8 cellular contexts compared by ENCODE assay signal in genomic region chr3:99505646-99506269, GRCh38.
DNase-seq lines count a peak whose midpoint lies in the region; ATAC-seq and TF ChIP-seq lines count a peak whose summit lies in the region.

No MANE protein-coding gene starts in this region.

- no peaks in the 10 kb centered on the region for H3K27me3 ChIP-seq in brain microvascular endothelial cell (replicated peaks)

- peak overlapping the region; percentile 95 for H3K27ac ChIP-seq in brain microvascular endothelial cell

- H3K36me3 ChIP-seq in brain microvascular endothelial cell (replicated peaks), result no peaks in the 10 kb centered on the region

- DNase-seq in GM13977 (ENCODE audit: low spot score) (peak; percentile 68), brain microvascular endothelial cell (peak; percentile 96), NCI-H1436 (lab: John Stamatoyannopoulos, UW) (no peak), NCI-H524 (lab: John Stamatoyannopoulos, UW) (no peak)
- DNase-seq in stimulated activated CD4-positive, alpha-beta T cell treated with anti-CD3 and anti-CD28 coated beads, Interleukin-15, amount 100 ng/mL, for 48 hours (ENCODE audit: low read depth in 2 of 2), result peak; percentile 2 to 3
- no peak for DNase-seq in stimulated activated naive CD4-positive, alpha-beta T cell treated with Interleukin-2 at 50 U/mL for 16 hours (lab: John Stamatoyannopoulos, UW)

- ATAC-seq in GM21528 (IDR thresholded peaks at IDR 0.05; ENCODE audit: low FRiP score, unreplicated experiment) (peak; percentile 99), HG03575 (IDR thresholded peaks at IDR 0.05; ENCODE audit: extremely low read depth, insufficient number of reproducible peaks, low FRiP score, unreplicated experiment) (peak; percentile 98)

- no peak overlapping the region for H3K4me3 ChIP-seq in brain microvascular endothelial cell (ENCODE audit: low read depth, low read length)

- TF ChIP-seq CTCF in GM13977 (IDR thresholded peaks at IDR 0.05; ENCODE audit: extremely low read depth, insufficient read depth, missing control alignments), result no peak
- TF ChIP-seq CTCF in brain microvascular endothelial cell (IDR thresholded peaks at IDR 0.05; ENCODE audit: low read depth, low read length, missing control alignments), result no peak

- in situ Hi-C loops in GM13977 (cut with MboI; ENCODE audit: low pct_unique_long_range_greater_than_20kb, low sequenced_read_pairs, unreplicated experiment) (no loop called here), brain microvascular endothelial cell (cut with HindIII; ENCODE audit: low pct_ligation_motif_present, low sequenced_read_pairs) (no loop called here)

Comparison
In these comparisons a context has a peak if more than half of its experiments do, and no peak if none do; other contexts are left out.
1. DNase-seq: peak in GM13977 (single experiment), brain microvascular endothelial cell (single experiment) and stimulated activated CD4-positive, alpha-beta T cell treated with anti-CD3 and anti-CD28 coated beads, Interleukin-15, amount 100 ng/mL, for 48 hours (2 of 2); none in NCI-H1436 (single experiment), stimulated activated naive CD4-positive, alpha-beta T cell treated with Interleukin-2 at 50 U/mL for 16 hours (single experiment) and NCI-H524 (0 of 2).